In the genomic region with DNA sequence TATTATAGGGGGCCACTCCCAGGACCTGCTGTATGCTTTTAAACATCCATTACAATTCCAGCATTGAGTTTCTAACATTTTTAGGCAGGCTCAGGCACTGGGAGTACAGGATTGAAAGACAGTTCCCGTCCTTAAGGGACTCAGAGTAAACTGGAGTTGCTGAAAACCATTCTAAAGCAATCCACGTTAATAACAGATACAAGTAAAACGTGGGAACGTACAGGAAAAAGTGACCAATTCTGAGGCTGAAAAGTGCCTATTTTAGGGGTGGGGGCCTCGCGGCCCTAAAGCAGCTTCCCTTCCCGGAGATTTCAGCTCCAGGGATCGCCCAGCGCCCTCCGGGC, we compare ENCODE assay signal across 8 cellular contexts.
DNase-seq lines count a peak whose midpoint lies in the region; ATAC-seq and TF ChIP-seq lines count a peak whose summit lies in the region.

No MANE protein-coding gene starts in this region.

- H3F3A ChIP-seq in Loucy (ENCODE audit: low read depth) = no peaks in the 10 kb centered on the region

- H3K27me3 ChIP-seq in Loucy (ENCODE audit: insufficient read depth, low read length, poor library complexity, severe bottlenecking) = no peaks in the 10 kb centered on the region
- no peaks in the 10 kb centered on the region for H3K27me3 ChIP-seq in muscle layer of colon (ENCODE audit: control insufficient read depth in 1 of 2, insufficient read depth in 2 of 2, low read length in 2 of 2)

- H3K9ac ChIP-seq in Loucy (ENCODE audit: low read depth, low read length, poor library complexity, severe bottlenecking) (peak overlapping the region; percentile 83), muscle layer of colon (ENCODE audit: low read length) (peak overlapping the region; percentile 99)

- H3K4me2 ChIP-seq in Loucy (ENCODE audit: low read depth, low read length, poor library complexity, severe bottlenecking) = peak overlapping the region; percentile 88

- DNase-seq in AG09309 (ENCODE audit: low read depth) (no peak), NCI-H446 treated with DMSO at 0.1 percent for 48 hours (lab: John Stamatoyannopoulos, UW) (no peak)

- H3K79me2 ChIP-seq in Loucy (ENCODE audit: insufficient read depth, low read length) = no peaks in the 10 kb centered on the region

- H3K36me3 ChIP-seq in Loucy (ENCODE audit: insufficient read depth, low read length) (no peaks in the 10 kb centered on the region), muscle layer of colon (ENCODE audit: insufficient read depth, low read length) (no peaks in the 10 kb centered on the region)

- H2AFZ ChIP-seq in Loucy (ENCODE audit: low read length) = peak overlapping the region; percentile 87

- TF ChIP-seq CTCF in AG09309 (IDR thresholded peaks at IDR 0.05; ENCODE audit: control insufficient read depth, insufficient read depth, low read depth, low read length, missing control alignments) (no peak), Loucy (conservative IDR thresholded peaks at IDR 0.05; ENCODE audit: low read length) (no peak)

- peaks cover 9% of the 10 kb centered on the region for H3K4me1 ChIP-seq in Loucy (ENCODE audit: insufficient read depth, low read length, poor library complexity, severe bottlenecking)
- H3K4me1 ChIP-seq in muscle layer of colon (ENCODE audit: insufficient read depth, low read length) = no peaks in the 10 kb centered on the region

- H3K9me3 ChIP-seq in Loucy (ENCODE audit: insufficient read depth, low read depth, low read length) = no peaks in the 10 kb centered on the region
- H3K9me3 ChIP-seq in muscle layer of colon (ENCODE audit: low read length) = no peaks in the 10 kb centered on the region

- no peaks in the 10 kb centered on the region for H3K9me2 ChIP-seq in Loucy (replicated peaks; ENCODE audit: low read depth, low read length)

- no peaks in the 10 kb centered on the region for H4K20me1 ChIP-seq in Loucy (ENCODE audit: insufficient read depth, low read length, poor library complexity, severe bottlenecking)

- H3K27ac ChIP-seq in cingulate gyrus (ENCODE audit: low read depth, low read length) (peak overlapping the region; percentile 91), muscle layer of colon (ENCODE audit: low read depth, low read length) (peak overlapping the region; percentile 98)

- ATAC-seq in GM19328 (IDR thresholded peaks at IDR 0.05; ENCODE audit: unreplicated experiment) (no peak), HG03565 (IDR thresholded peaks at IDR 0.05; ENCODE audit: unreplicated experiment) (no peak), HG02981 (IDR thresholded peaks at IDR 0.05; ENCODE audit: unreplicated experiment) (no peak)

- H3K4me3 ChIP-seq in AG09309 (ENCODE audit: control insufficient read depth, low read depth, low read length) = peak overlapping the region; percentile 95
- H3K4me3 ChIP-seq in Loucy (ENCODE audit: low read length, poor library complexity, severe bottlenecking) = peak overlapping the region; percentile 89
- H3K4me3 ChIP-seq in muscle layer of colon (ENCODE audit: low read depth in 1 of 2, low read length in 2 of 2) = peak overlapping the region; percentile 97 to 99
